ENCODE assay signal across 1 cellular context in the genomic region with DNA sequence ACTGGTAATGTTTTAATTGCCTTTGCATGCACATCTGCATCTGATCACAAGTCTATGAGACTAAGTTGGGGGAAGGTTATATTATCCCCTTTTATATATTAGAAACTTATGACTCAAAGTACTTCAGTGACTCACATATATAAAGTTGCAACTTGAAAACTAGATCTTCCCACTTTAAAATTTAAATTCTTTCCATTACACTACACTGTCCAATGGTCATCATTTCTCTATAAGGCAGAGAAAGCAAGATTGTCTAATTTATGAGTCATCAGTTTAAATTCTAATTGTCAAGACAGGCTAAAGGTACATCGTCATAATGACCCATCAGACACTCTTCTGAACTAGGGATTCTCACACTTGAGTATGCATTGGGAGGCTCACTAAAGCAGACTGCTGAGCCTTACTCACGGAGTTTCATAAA.
A peak's percentile ranks its signal among the peaks of the same experiment; 100 is the strongest.
TF ChIP-seq lines count a peak whose summit lies in the region.

No MANE protein-coding gene starts in this region.

TF ChIP-seq in HepG2, 621 proteins besides CTCF, POLR2A, EP300 and RAD21 (continued from another document):
- TF ChIP-seq ZNF839 (CRISPR knock-in tag; IDR thresholded peaks at IDR 0.05; ENCODE audit: borderline replicate concordance) (no peak), STAG1 (CRISPR knock-in tag; IDR thresholded peaks at IDR 0.05) (no peak), CREB1 (IDR thresholded peaks at IDR 0.05) (peak; percentile 75), CREB1 (CRISPR knock-in tag; IDR thresholded peaks at IDR 0.05) (no peak)
- TF ChIP-seq, protein P1, sequence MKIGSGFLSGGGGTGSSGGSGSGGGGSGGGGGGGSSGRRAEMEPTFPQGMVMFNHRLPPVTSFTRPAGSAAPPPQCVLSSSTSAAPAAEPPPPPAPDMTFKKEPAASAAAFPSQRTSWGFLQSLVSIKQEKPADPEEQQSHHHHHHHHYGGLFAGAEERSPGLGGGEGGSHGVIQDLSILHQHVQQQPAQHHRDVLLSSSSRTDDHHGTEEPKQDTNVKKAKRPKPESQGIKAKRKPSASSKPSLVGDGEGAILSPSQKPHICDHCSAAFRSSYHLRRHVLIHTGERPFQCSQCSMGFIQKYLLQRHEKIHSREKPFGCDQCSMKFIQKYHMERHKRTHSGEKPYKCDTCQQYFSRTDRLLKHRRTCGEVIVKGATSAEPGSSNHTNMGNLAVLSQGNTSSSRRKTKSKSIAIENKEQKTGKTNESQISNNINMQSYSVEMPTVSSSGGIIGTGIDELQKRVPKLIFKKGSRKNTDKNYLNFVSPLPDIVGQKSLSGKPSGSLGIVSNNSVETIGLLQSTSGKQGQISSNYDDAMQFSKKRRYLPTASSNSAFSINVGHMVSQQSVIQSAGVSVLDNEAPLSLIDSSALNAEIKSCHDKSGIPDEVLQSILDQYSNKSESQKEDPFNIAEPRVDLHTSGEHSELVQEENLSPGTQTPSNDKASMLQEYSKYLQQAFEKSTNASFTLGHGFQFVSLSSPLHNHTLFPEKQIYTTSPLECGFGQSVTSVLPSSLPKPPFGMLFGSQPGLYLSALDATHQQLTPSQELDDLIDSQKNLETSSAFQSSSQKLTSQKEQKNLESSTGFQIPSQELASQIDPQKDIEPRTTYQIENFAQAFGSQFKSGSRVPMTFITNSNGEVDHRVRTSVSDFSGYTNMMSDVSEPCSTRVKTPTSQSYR (CRISPR knock-in tag; IDR thresholded peaks at IDR 0.05; ENCODE audit: borderline replicate concordance), result no peak
TF ChIP-seq in HepG2: peak in this region for 1.
